Comparison of ENCODE assay signal across 13 cellular contexts in genomic region chr2:109702250-109702985, GRCh38.
DNase-seq lines count a peak whose midpoint lies in the region; ATAC-seq, FAIRE-seq and TF ChIP-seq lines count a peak whose summit lies in the region.
"Had no signal": no experiment of that assay in that cellular context is flagged by ENCODE, and none has a peak within 500 bp of the region (broad histone marks: within the 10 kb centered on the region; RNA-seq: fewer than 3 reads in every experiment).

No MANE protein-coding gene starts in this region.

- ATAC-seq in right lobe of liver: peak in 3 of 4 donors; percentile 25 to 82 (median 57)
- no peak for ATAC-seq in GM18517 (IDR thresholded peaks at IDR 0.05; ENCODE audit: unreplicated experiment)
- ATAC-seq: stimulated activated naive B cell treated with anti-CD40 and anti-IgM and Interleukin-4, amounts not matched to agents 10 μg/mL and 1 μg/mL and 100 μg/mL, for 72 hours had no signal

- WGBS in right lobe of liver (ENCODE audit: insufficient coverage, low coverage, low lambda C conversion rate, missing lambda C conversion rate): 54% methylated on average over 8 of the region's 9 CpGs

- no peaks in the 10 kb centered on the region for H3K9me2 ChIP-seq in Loucy (replicated peaks; ENCODE audit: low read depth, low read length)

- H3K9ac ChIP-seq in Loucy (ENCODE audit: low read depth, low read length, poor library complexity, severe bottlenecking): no peak overlapping the region

- no peaks in the 10 kb centered on the region for H3F3A ChIP-seq in Loucy (ENCODE audit: low read depth)

- H3K4me3 ChIP-seq in AG10803 (ENCODE audit: low read length) (peak overlapping the region; percentile 15), Loucy (ENCODE audit: low read length, poor library complexity, severe bottlenecking) (no peak overlapping the region), right lobe of liver (no peak overlapping the region)

- no peaks in the 10 kb centered on the region for H3K79me2 ChIP-seq in Loucy (ENCODE audit: insufficient read depth, low read length)

- H3K27ac ChIP-seq in right lobe of liver: peak overlapping the region in 1 of 3 donors; percentile 53

- FAIRE-seq in colon (lab: Jason Lieb, UNC): peak; percentile 66

- TF ChIP-seq CTCF in AG10803 (conservative IDR thresholded peaks at IDR 0.05; ENCODE audit: low read length) (no peak), Loucy (conservative IDR thresholded peaks at IDR 0.05; ENCODE audit: low read length) (no peak), right lobe of liver (IDR thresholded peaks at IDR 0.05) (no peak)

- DNase-seq in AG10803 (ENCODE audit: low read depth) (peak; percentile 91), right lobe of liver (no peak), NCI-H2171 treated with DMSO at 0.1 percent for 48 hours (lab: John Stamatoyannopoulos, UW) (no peak), putamen (ENCODE audit: low spot score) (no peak), NCI-H526 treated with DMSO at 0.1 percent for 48 hours (lab: John Stamatoyannopoulos, UW) (no peak)
- DNase-seq: activated naive CD8-positive, alpha-beta T cell treated with anti-CD3 and anti-CD28 coated beads, Interleukin-2, amount 10 ng/mL, durations not matched to agents 7 days and 5 days; BE2C; glutamatergic neuron; Right ventricle myocardium superior; stimulated activated naive B cell treated with anti-CD40 and anti-IgM and Interleukin-4, amounts not matched to agents 10 μg/mL and 1 μg/mL and 100 μg/mL, for 72 hours had no signal

- H2AFZ ChIP-seq in Loucy (ENCODE audit: low read length): peak overlapping the region; percentile 33; the same call in 1 of the 2 replicates

- no peaks in the 10 kb centered on the region for H4K20me1 ChIP-seq in Loucy (ENCODE audit: insufficient read depth, low read length, poor library complexity, severe bottlenecking)

- intact Hi-C loops in right lobe of liver (cut with DNase I): no loop called here

- H3K36me3 ChIP-seq in Loucy (ENCODE audit: insufficient read depth, low read length): no peaks in the 10 kb centered on the region
- no peaks in the 10 kb centered on the region for H3K36me3 ChIP-seq in right lobe of liver
- H3K36me3 ChIP-seq: BE2C had no signal

- no peak overlapping the region for H3K4me2 ChIP-seq in Loucy (ENCODE audit: low read depth, low read length, poor library complexity, severe bottlenecking)

- H3K9me3 ChIP-seq in Loucy (ENCODE audit: insufficient read depth, low read depth, low read length) (no peaks in the 10 kb centered on the region), right lobe of liver (no peaks in the 10 kb centered on the region)
- H3K9me3 ChIP-seq: BE2C had no signal

- H3K27me3 ChIP-seq in Loucy (ENCODE audit: insufficient read depth, low read length, poor library complexity, severe bottlenecking): no peaks in the 10 kb centered on the region
- no peaks in the 10 kb centered on the region for H3K27me3 ChIP-seq in right lobe of liver
- H3K27me3 ChIP-seq: BE2C had no signal

- H3K4me1 ChIP-seq in Loucy (ENCODE audit: insufficient read depth, low read length, poor library complexity, severe bottlenecking) (peaks cover 6% of the 10 kb centered on the region), right lobe of liver (peaks cover 0 to 11% (median 0%) of the 10 kb centered on the region in 4 donors)
- H3K4me1 ChIP-seq: BE2C had no signal

- TF ChIP-seq POLR2A in right lobe of liver (IDR thresholded peaks at IDR 0.05): no peak
